18 cellular contexts compared by ENCODE assay signal in genomic region chr6:24537771-24538385, GRCh38. TPM values are rescaled to one million over a fixed set of nuclear protein-coding genes. Genes with fewer than 3 reads are reported as not detected.
DNase-seq lines count a peak whose midpoint lies in the region; ATAC-seq, FAIRE-seq and TF ChIP-seq lines count a peak whose summit lies in the region.
"Had no signal": no experiment of that assay in that cellular context is flagged by ENCODE, and none has a peak within 500 bp of the region (broad histone marks: within the 10 kb centered on the region; RNA-seq: fewer than 3 reads in every experiment).

No MANE protein-coding gene starts in this region.

- H3K79me2 ChIP-seq in HepG2 (ENCODE audit: insufficient read depth, low read length): no peaks in the 10 kb centered on the region

- 95% methylated on average over 8 of the region's 8 CpGs for WGBS in HepG2 (ENCODE audit: low lambda C conversion rate)

- no peaks in the 10 kb centered on the region for H3K4me1 ChIP-seq in HepG2 (ENCODE audit: insufficient read depth, low read length)
- H3K4me1 ChIP-seq: Peyer's patch, SJCRH30 had no signal

- no TSS peak for BruUV-seq in HepG2 (replicated peaks; lab: Mats Ljungman, UMichigan)

- H3K36me3 ChIP-seq in HepG2 (replicated peaks in 1 of 2; ENCODE audit: control insufficient read depth in 1 of 2, insufficient read depth in 2 of 2, low read length in 2 of 2): peaks cover 8 to 21% of the 10 kb centered on the region in 2 experiments
- H3K36me3 ChIP-seq: SJCRH30 had no signal

- POLR2A ChIA-PET in HepG2 (lab: Yijun Ruan, JAX): no interaction called here

- CTCF ChIA-PET in HepG2 (lab: Yijun Ruan, JAX; ENCODE audit: low intra/inter-chr PET ratio, low total read pairs): no interaction called here

- H3K27ac ChIP-seq in epithelial cell of prostate: no peak overlapping the region
- no peak overlapping the region for H3K27ac ChIP-seq in HepG2 (ENCODE audit: extremely low read length, insufficient read depth, low read length)
- H3K27ac ChIP-seq: C4-2B, Peyer's patch, SJCRH30 had no signal

- ATAC-seq in HG03175 (IDR thresholded peaks at IDR 0.05; ENCODE audit: unreplicated experiment): no peak
- no peak for ATAC-seq in left lobe of liver
- ATAC-seq in HepG2: no peak

- H3K4me3 ChIP-seq in HepG2 (replicated peaks in 1 of 3; ENCODE audit: insufficient read depth in 1 of 3, low read depth in 2 of 3, low read length in 3 of 3): no peak overlapping the region
- H3K4me3 ChIP-seq: Peyer's patch, SJCRH30 had no signal

- no peaks in the 10 kb centered on the region for H3K9me3 ChIP-seq in HepG2 (ENCODE audit: low read length)
- H3K9me3 ChIP-seq: Peyer's patch, SJCRH30 had no signal

- in situ Hi-C loops in HepG2 (cut with HindIII; ENCODE audit: extremely low pct_ligation_motif_present, low pct_unique_long_range_greater_than_20kb): no loop called here

- DNase-seq in NCI-H82 (lab: John Stamatoyannopoulos, UW): peak; percentile 63
- no peak for DNase-seq in NCI-H82 treated with DMSO at 0.1 percent for 48 hours (lab: John Stamatoyannopoulos, UW; ENCODE audit: unreplicated experiment)
- DNase-seq in epithelial cell of prostate (ENCODE audit: low read depth, low spot score): peak; percentile 27
- DNase-seq in activated CD8-positive, alpha-beta memory T cell treated with anti-CD3 and anti-CD28 coated beads, Interleukin-2, amount 50 U/mL, for 4 hours: no peak
- DNase-seq in left lobe of liver (ENCODE audit: low spot score): no peak
- DNase-seq in HepG2 (ENCODE audit: low spot score): no peak
- DNase-seq: 8988T, COR-L47, MM.1S, NCI-H1930, NCI-H2171, NCI-H446 treated with DMSO at 0.1 percent for 48 hours, Peyer's patch, SJCRH30 had no signal

- H3K27me3 ChIP-seq in HepG2 (ENCODE audit: control insufficient read depth in 1 of 2, insufficient read depth in 2 of 2, low read length in 2 of 2): no peaks in the 10 kb centered on the region
- H3K27me3 ChIP-seq: Peyer's patch, SJCRH30 had no signal

- intact Hi-C loops in HepG2 (cut with micrococcal nuclease; ENCODE audit: unreplicated experiment): no loop called here

- FAIRE-seq in TTC549 (lab: Jason Lieb, UNC) (peak; percentile 19), HepG2 (lab: Jason Lieb, UNC) (no peak)
- FAIRE-seq: GM18507 had no signal

- no peak for TF ChIP-seq CTCF in HepG2 (CRISPR knock-in tag; IDR thresholded peaks at IDR 0.05)

- H3K9ac ChIP-seq in HepG2 (ENCODE audit: insufficient read depth, low read depth, low read length): no peak overlapping the region

- TF ChIP-seq RAD21 in HepG2 (CRISPR knock-in tag; IDR thresholded peaks at IDR 0.05): no peak

- no peaks in the 10 kb centered on the region for H4K20me1 ChIP-seq in HepG2 (ENCODE audit: insufficient read depth, low read length)

- TF ChIP-seq EP300 in HepG2 (IDR thresholded peaks at IDR 0.05; ENCODE audit: low read depth in 2 of 2, low read length in 2 of 2) (no peak), HepG2 (CRISPR knock-in tag; IDR thresholded peaks at IDR 0.05; ENCODE audit: borderline replicate concordance) (no peak)

- no peak overlapping the region for H2AFZ ChIP-seq in HepG2 (ENCODE audit: low read length)

- TF ChIP-seq POLR2A in HepG2 (IDR thresholded peaks at IDR 0.05; ENCODE audit: insufficient read depth in 1 of 2, low read depth in 2 of 2, low read length in 2 of 2): no peak

- no peak overlapping the region for H3K4me2 ChIP-seq in HepG2 (ENCODE audit: low read depth, low read length)

TF ChIP-seq in HepG2, 621 proteins besides CTCF, POLR2A, EP300 and RAD21 (continues in another document):
- no peak for TF ChIP-seq FOXK2 (IDR thresholded peaks at IDR 0.05)
- TF ChIP-seq ZBTB49 (CRISPR knock-in tag; IDR thresholded peaks at IDR 0.05; ENCODE audit: borderline replicate concordance): no peak
- TF ChIP-seq TAF15 (IDR thresholded peaks at IDR 0.05; ENCODE audit: low read depth, low read length, poor library complexity, severe bottlenecking): no peak
- TF ChIP-seq ZNF782 (CRISPR knock-in tag; IDR thresholded peaks at IDR 0.05; ENCODE audit: borderline replicate concordance): no peak
- TF ChIP-seq ZNF468 (CRISPR knock-in tag; IDR thresholded peaks at IDR 0.05): no peak
- no peak for TF ChIP-seq ZNF333 (CRISPR knock-in tag; IDR thresholded peaks at IDR 0.05; ENCODE audit: borderline replicate concordance)
- TF ChIP-seq ZNF841 (CRISPR knock-in tag; IDR thresholded peaks at IDR 0.05; ENCODE audit: borderline replicate concordance): no peak
- TF ChIP-seq ARNT (IDR thresholded peaks at IDR 0.05): no peak
- TF ChIP-seq ZBTB7A (CRISPR knock-in tag; IDR thresholded peaks at IDR 0.05): no peak
- TF ChIP-seq TOPORS (CRISPR knock-in tag; IDR thresholded peaks at IDR 0.05): no peak
- TF ChIP-seq TOE1 (CRISPR knock-in tag; IDR thresholded peaks at IDR 0.05): no peak

RNA-seq across cellular contexts. Expression of gene ALDH5A1, which starts 43.1 kb away (rescaled TPM):
- total RNA-seq in left lobe of liver (62.2 TPM), HepG2 (2016; rRNA removed; fragmentation: Illumina TruSeq; extraction: Trizol) (27.6 and 32.5 TPM in 2 replicates)
- 12.0 and 12.4 TPM in 2 replicates for total RNA-seq in HepG2 (2016; cell fraction: cytosol; rRNA removed; fragmentation: Illumina TruSeq; extraction: Trizol; ENCODE audit: low read depth)
- total RNA-seq in HepG2 (2016; cell fraction: insoluble cytoplasmic fraction; rRNA removed; fragmentation: Illumina TruSeq; extraction: Trizol): 26.7 and 32.6 TPM in 2 replicates
- total RNA-seq in HepG2 (2016; cell fraction: membrane; rRNA removed; fragmentation: Illumina TruSeq; extraction: Trizol): 12.3 and 14.1 TPM in 2 replicates
- total RNA-seq in HepG2 (2016; cell fraction: nucleus; rRNA removed; fragmentation: Illumina TruSeq; extraction: Trizol): 25.2 and 33.4 TPM in 2 replicates
- polyA plus RNA-seq in HepG2 (2011; rRNA removed): 12.7 and 12.8 TPM in 2 replicates
- polyA plus RNA-seq in HepG2 (2011; cell fraction: cytosol; rRNA removed): 7.6 and 9.9 TPM in 2 replicates
- polyA plus RNA-seq in HepG2 (2011; cell fraction: nucleus; rRNA removed): 8.3 and 9.4 TPM in 2 replicates
- polyA plus RNA-seq in HepG2 (2012): 13.6 and 17.2 TPM in 2 replicates
- 1.6 and 1.9 TPM in 2 replicates for polyA plus RNA-seq in HepG2 (2016; cell fraction: cytosol; fragmentation: Illumina TruSeq; extraction: Trizol; ENCODE audit: low read depth)
- polyA plus RNA-seq in HepG2 (2016; cell fraction: insoluble cytoplasmic fraction; fragmentation: Illumina TruSeq; extraction: Trizol; ENCODE audit: low read depth): 32.3 and 36.6 TPM in 2 replicates
- 5.4 and 6.1 TPM in 2 replicates for polyA plus RNA-seq in HepG2 (2016; cell fraction: membrane; fragmentation: Illumina TruSeq; extraction: Trizol; ENCODE audit: low read depth)
- polyA plus RNA-seq in HepG2 (2016; cell fraction: nucleus; fragmentation: Illumina TruSeq; extraction: Trizol; ENCODE audit: insufficient read depth, low read depth): 41.8 and 43.5 TPM in 2 replicates
- polyA minus RNA-seq in HepG2 (2011; rRNA and poly(A)+ RNA removed; ENCODE audit: low replicate concordance): 12.3 and 17.3 TPM in 2 replicates
- polyA minus RNA-seq in HepG2 (2011; cell fraction: cytosol; rRNA and poly(A)+ RNA removed): 18.7 and 20.1 TPM in 2 replicates
- 11.3 and 17.3 TPM in 2 replicates for polyA minus RNA-seq in HepG2 (2011; cell fraction: nucleus; rRNA and poly(A)+ RNA removed)

RNA-seq across cellular contexts. Expression of gene GPLD1, which starts 48.5 kb away (rescaled TPM):
- total RNA-seq in left lobe of liver: 53.1 TPM
- total RNA-seq in HepG2 (2016; rRNA removed; fragmentation: Illumina TruSeq; extraction: Trizol): 6.4 and 7.6 TPM in 2 replicates
- total RNA-seq in HepG2 (2016; cell fraction: cytosol; rRNA removed; fragmentation: Illumina TruSeq; extraction: Trizol; ENCODE audit: low read depth): 3.5 and 3.6 TPM in 2 replicates
- 5.4 and 8.3 TPM in 2 replicates for total RNA-seq in HepG2 (2016; cell fraction: insoluble cytoplasmic fraction; rRNA removed; fragmentation: Illumina TruSeq; extraction: Trizol)
- 4.6 and 4.9 TPM in 2 replicates for total RNA-seq in HepG2 (2016; cell fraction: membrane; rRNA removed; fragmentation: Illumina TruSeq; extraction: Trizol)
- total RNA-seq in HepG2 (2016; cell fraction: nucleus; rRNA removed; fragmentation: Illumina TruSeq; extraction: Trizol): 9.4 and 10.7 TPM in 2 replicates
- 6.0 and 6.2 TPM in 2 replicates for polyA plus RNA-seq in HepG2 (2011; rRNA removed)
- 3.5 and 3.6 TPM in 2 replicates for polyA plus RNA-seq in HepG2 (2011; cell fraction: cytosol; rRNA removed)
- polyA plus RNA-seq in HepG2 (2011; cell fraction: nucleus; rRNA removed): 7.3 and 8.6 TPM in 2 replicates
- polyA plus RNA-seq in HepG2 (2012): 3.0 and 3.6 TPM in 2 replicates
- 0.34 and 0.76 TPM in 2 replicates for polyA plus RNA-seq in HepG2 (2016; cell fraction: cytosol; fragmentation: Illumina TruSeq; extraction: Trizol; ENCODE audit: low read depth)
- polyA plus RNA-seq in HepG2 (2016; cell fraction: insoluble cytoplasmic fraction; fragmentation: Illumina TruSeq; extraction: Trizol; ENCODE audit: low read depth): 3.1 TPM in 2 replicates
- polyA plus RNA-seq in HepG2 (2016; cell fraction: membrane; fragmentation: Illumina TruSeq; extraction: Trizol; ENCODE audit: low read depth): 1.2 and 1.5 TPM in 2 replicates
- polyA plus RNA-seq in HepG2 (2016; cell fraction: nucleus; fragmentation: Illumina TruSeq; extraction: Trizol; ENCODE audit: insufficient read depth, low read depth): 9.6 and 10.3 TPM in 2 replicates
- 3.0 and 11.6 TPM in 2 replicates for polyA minus RNA-seq in HepG2 (2011; rRNA and poly(A)+ RNA removed; ENCODE audit: low replicate concordance)
- 3.7 and 5.0 TPM in 2 replicates for polyA minus RNA-seq in HepG2 (2011; cell fraction: cytosol; rRNA and poly(A)+ RNA removed)
- 11.5 and 11.8 TPM in 2 replicates for polyA minus RNA-seq in HepG2 (2011; cell fraction: nucleus; rRNA and poly(A)+ RNA removed)

Comparison
In these comparisons a context has a peak if more than half of its experiments do, and no peak if none do; other contexts are left out.
1. DNase-seq: peak in NCI-H82 (single experiment) and epithelial cell of prostate (single experiment); none in NCI-H82 treated with DMSO at 0.1 percent for 48 hours (single experiment), activated CD8-positive, alpha-beta memory T cell treated with anti-CD3 and anti-CD28 coated beads, Interleukin-2, amount 50 U/mL, for 4 hours (single experiment), left lobe of liver (single experiment) and HepG2 (single experiment).